20 cellular contexts compared by ENCODE assay signal in genomic region chr9:81563739-81564138, GRCh38.
"Had no signal": no experiment of that assay in that cellular context is flagged by ENCODE, and none has a peak within 500 bp of the region (broad histone marks: within the 10 kb centered on the region; RNA-seq: fewer than 3 reads in every experiment).

No MANE protein-coding gene starts in this region.

- H3K9ac ChIP-seq: KMS-11 had no signal

- H3K4me3 ChIP-seq: K562 had no signal

- H3K4me2 ChIP-seq: KMS-11 had no signal

- DNase-seq: Kasumi-1, MM.1S, NCI-H1092, NCI-H1105 treated with DMSO at 0.1 percent for 48 hours, NCI-H1417 treated with DMSO at 0.1 percent for 48 hours, NCI-H146, NCI-H1694 treated with DMSO at 0.1 percent for 48 hours, NCI-H1930, NCI-H2081, NCI-H2107, NCI-H2227 treated with DMSO at 0.1 percent for 48 hours, NCI-H446, NCI-H510A, NCI-H524 treated with DMSO at 0.1 percent for 48 hours, NCI-H69, NCI-H774, RPMI8226, SHP77 had no signal

- H3K27ac ChIP-seq: KMS-11 had no signal

- ATAC-seq: K562 had no signal
